Comparison of ENCODE assay signal across 8 cellular contexts in genomic region chr1:244603498-244603897, GRCh38. TPM values are rescaled to one million over a fixed set of nuclear protein-coding genes. Genes with fewer than 3 reads are reported as not detected.
DNase-seq lines count a peak whose midpoint lies in the region; ATAC-seq, FAIRE-seq and TF ChIP-seq lines count a peak whose summit lies in the region.

No MANE protein-coding gene starts in this region.

- no peak overlapping the region for H3K4me3 ChIP-seq in astrocyte of the cerebellum (ENCODE audit: low read depth, low read length)
- H3K4me3 ChIP-seq in left lung = no peak overlapping the region

- H3K27me3 ChIP-seq in left lung = no peaks in the 10 kb centered on the region

- no peak for FAIRE-seq in H54 (lab: Jason Lieb, UNC)

- H3K4me1 ChIP-seq in left lung = no peaks in the 10 kb centered on the region

- no peak for TF ChIP-seq POLR2A in H54 (IDR thresholded peaks at IDR 0.05; ENCODE audit: low read depth, low read length)

- intact Hi-C loops in left lung (cut with DNase I) = loop anchor here in 1 of 2 donors (10.0 kb wide), 1 partner anchor 441 kb away; no protein-coding TSS in a partner anchor

- no peaks in the 10 kb centered on the region for H3K36me3 ChIP-seq in left lung

- H3K9me3 ChIP-seq in left lung = no peaks in the 10 kb centered on the region

- TF ChIP-seq CTCF in astrocyte of the cerebellum (IDR thresholded peaks at IDR 0.05; ENCODE audit: low read depth, low read length, missing control alignments) (peak; percentile 55), left lung (IDR thresholded peaks at IDR 0.05) (peak; percentile 79 to 85)

- in situ Hi-C loops in astrocyte of the cerebellum (cut with HindIII; ENCODE audit: low sequenced_read_pairs) = loop anchor here (5.0 kb wide), 1 partner anchor 199 kb away; no protein-coding TSS in a partner anchor

- ATAC-seq in left lung = peak; percentile 74
- no peak for ATAC-seq in HG02571 (IDR thresholded peaks at IDR 0.05; ENCODE audit: unreplicated experiment)

- DNase-seq in NCI-H510A treated with DMSO at 0.1 percent for 48 hours (lab: John Stamatoyannopoulos, UW) = peak; percentile 17
- DNase-seq in NCI-H510A (lab: John Stamatoyannopoulos, UW) = no peak
- peak; percentile 12 for DNase-seq in NCI-H128 (lab: John Stamatoyannopoulos, UW; ENCODE audit: unreplicated experiment)
- DNase-seq in astrocyte of the cerebellum (ENCODE audit: low read depth) = peak; percentile 9
- DNase-seq in left lung = no peak
- DNase-seq in H54 (ENCODE audit: insufficient read length, low spot score) = no peak
- DNase-seq in islet precursor cell = no peak

- no peak overlapping the region for H3K27ac ChIP-seq in left lung

RNA-seq across cellular contexts. Expression of gene DESI2, which starts 49.4 kb away (rescaled TPM):
- 10 to 100 TPM; 48.3 to 50.7 TPM for total RNA-seq in left lung

Comparison
In these comparisons a context has a peak if more than half of its experiments do, and no peak if none do; other contexts are left out.
1. DNase-seq: peak in NCI-H510A treated with DMSO at 0.1 percent for 48 hours (single experiment), NCI-H128 (single experiment) and astrocyte of the cerebellum (single experiment); none in NCI-H510A (single experiment), left lung (0 of 2), H54 (single experiment) and islet precursor cell (single experiment).